In the genomic region with DNA sequence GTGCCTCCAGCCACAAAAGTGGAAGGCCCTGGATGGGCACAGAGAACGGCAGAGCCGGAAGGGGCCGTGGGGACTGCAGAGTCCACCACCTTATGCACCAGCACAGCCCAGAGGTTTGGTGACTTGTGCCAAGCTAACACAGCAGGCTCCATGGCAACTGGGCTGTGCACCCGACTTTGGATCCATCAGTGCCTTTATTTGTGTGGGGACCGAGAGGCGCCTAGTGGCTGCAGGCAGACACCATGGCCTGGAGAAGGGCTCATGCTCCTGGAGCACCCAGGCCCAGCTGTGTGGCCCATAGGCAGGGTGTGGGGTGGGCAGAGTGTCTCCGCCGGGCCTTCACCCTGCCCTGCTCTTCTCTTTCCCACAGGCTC, we compare ENCODE assay signal across 15 cellular contexts. TPM values are rescaled to one million over a fixed set of nuclear protein-coding genes. Genes with fewer than 3 reads are reported as not detected.
DNase-seq lines count a peak whose midpoint lies in the region; ATAC-seq and TF ChIP-seq lines count a peak whose summit lies in the region.
"Had no signal": no experiment of that assay in that cellular context is flagged by ENCODE, and none has a peak within 500 bp of the region (broad histone marks: within the 10 kb centered on the region; RNA-seq: fewer than 3 reads in every experiment).

No MANE protein-coding gene starts in this region.

- intact Hi-C loops in posterior vena cava (cut with DNase I): no loop called here

- POLR2A ChIA-PET in activated CD4-positive, alpha-beta T cell treated with anti-CD3 and anti-CD28 coated beads, Interleukin-2, amount 10 ng/mL, durations not matched to agents 7 days and 5 days (lab: Charles Lee): no interaction called here

- DNase-seq in activated CD4-positive, alpha-beta T cell treated with anti-CD3 and anti-CD28 coated beads, Interleukin-2, amount 10 ng/mL, durations not matched to agents 7 days and 5 days: no peak
- DNase-seq in activated CD4-positive, alpha-beta T cell treated with anti-CD3 and anti-CD28 coated beads for 4 hours: no peak
- DNase-seq in chondrocyte (ENCODE audit: low spot score) (peak; percentile 66), posterior vena cava (ENCODE audit: low spot score) (peak; percentile 38), KG1 (lab: John Stamatoyannopoulos, UW) (no peak)
- DNase-seq: 8988T, AML-193, Caco-2, DND-41, GDM1, GM23248 had no signal

- CTCF ChIA-PET in activated CD4-positive, alpha-beta T cell treated with anti-CD3 and anti-CD28 coated beads, Interleukin-2, amount 10 ng/mL, durations not matched to agents 7 days and 5 days (lab: Charles Lee): interaction anchor here (0.6 kb wide), 1 partner anchor 849 kb away, joined by 4 read pairs; no protein-coding TSS in a partner anchor

- ATAC-seq in GM18505 (IDR thresholded peaks at IDR 0.05; ENCODE audit: unreplicated experiment) (no peak), HG02840 (IDR thresholded peaks at IDR 0.05; ENCODE audit: low FRiP score, unreplicated experiment) (no peak)
- ATAC-seq: HCT116 had no signal

- H3K4me1 Mint-ChIP-seq in activated CD4-positive, alpha-beta T cell treated with anti-CD3 and anti-CD28 coated beads, Interleukin-2, amount 10 ng/mL, durations not matched to agents 7 days and 5 days: no peaks in the 10 kb centered on the region
- peaks cover 12% of the 10 kb centered on the region for H3K4me1 Mint-ChIP-seq in chondrocyte (ENCODE audit: low read depth)

- H3K36me3 Mint-ChIP-seq in activated CD4-positive, alpha-beta T cell treated with anti-CD3 and anti-CD28 coated beads, Interleukin-2, amount 10 ng/mL, durations not matched to agents 7 days and 5 days (ENCODE audit: low read depth): peaks cover 27% of the 10 kb centered on the region
- peaks cover 34% of the 10 kb centered on the region for H3K36me3 Mint-ChIP-seq in chondrocyte (ENCODE audit: low read depth)

- TF ChIP-seq POLR2A in GM18505 (IDR thresholded peaks at IDR 0.05; ENCODE audit: borderline replicate concordance, extremely low read depth, insufficient read depth, insufficient read length): peak; percentile 20

- H3K27ac Mint-ChIP-seq in activated CD4-positive, alpha-beta T cell treated with anti-CD3 and anti-CD28 coated beads, Interleukin-2, amount 10 ng/mL, durations not matched to agents 7 days and 5 days: peak overlapping the region; percentile 46
- H3K27ac Mint-ChIP-seq in chondrocyte (ENCODE audit: unreplicated experiment): no peak overlapping the region

- no peaks in the 10 kb centered on the region for H3K9me3 Mint-ChIP-seq in activated CD4-positive, alpha-beta T cell treated with anti-CD3 and anti-CD28 coated beads, Interleukin-2, amount 10 ng/mL, durations not matched to agents 7 days and 5 days
- no peaks in the 10 kb centered on the region for H3K9me3 Mint-ChIP-seq in chondrocyte (ENCODE audit: low read depth)
- H3K9me3 Mint-ChIP-seq: CD8-positive, alpha-beta memory T cell had no signal

- no peak overlapping the region for H3K4me3 Mint-ChIP-seq in activated CD4-positive, alpha-beta T cell treated with anti-CD3 and anti-CD28 coated beads, Interleukin-2, amount 10 ng/mL, durations not matched to agents 7 days and 5 days
- H3K4me3 Mint-ChIP-seq in chondrocyte (ENCODE audit: unreplicated experiment): no peak overlapping the region
- H3K4me3 Mint-ChIP-seq: CD8-positive, alpha-beta memory T cell had no signal

- TF ChIP-seq CTCF in chondrocyte (IDR thresholded peaks at IDR 0.05): no peak

- H3K27me3 Mint-ChIP-seq in activated CD4-positive, alpha-beta T cell treated with anti-CD3 and anti-CD28 coated beads, Interleukin-2, amount 10 ng/mL, durations not matched to agents 7 days and 5 days: no peaks in the 10 kb centered on the region
- H3K27me3 Mint-ChIP-seq in chondrocyte (ENCODE audit: low read depth): no peaks in the 10 kb centered on the region
- H3K27me3 Mint-ChIP-seq: CD8-positive, alpha-beta memory T cell had no signal

RNA-seq across cellular contexts. Expression of a gene that starts 10.2 kb away (rescaled TPM):
- not detected for total RNA-seq in activated CD4-positive, alpha-beta T cell treated with anti-CD3 and anti-CD28 coated beads, Interleukin-2, amount 10 ng/mL, durations not matched to agents 7 days and 5 days
- total RNA-seq in chondrocyte (not detected in 3 replicates), posterior vena cava (not detected)
- total RNA-seq: Caco-2; CD8-positive, alpha-beta memory T cell; GM23248 had no signal

RNA-seq across cellular contexts. Expression of a gene that starts 15.7 kb away (rescaled TPM):
- total RNA-seq in activated CD4-positive, alpha-beta T cell treated with anti-CD3 and anti-CD28 coated beads, Interleukin-2, amount 10 ng/mL, durations not matched to agents 7 days and 5 days: 10 to 100 TPM; 39.0 to 43.2 TPM
- total RNA-seq in chondrocyte (19.3 to 21.8 TPM (median 20.6 TPM) in 3 replicates), posterior vena cava (10 to 100 TPM; 20.9 to 25.8 TPM)

RNA-seq across cellular contexts. Expression of a gene that starts 41.6 kb away (rescaled TPM):
- 10 to 100 TPM; 42.6 to 59.1 TPM for total RNA-seq in activated CD4-positive, alpha-beta T cell treated with anti-CD3 and anti-CD28 coated beads, Interleukin-2, amount 10 ng/mL, durations not matched to agents 7 days and 5 days
- total RNA-seq in chondrocyte (46.5 to 51.1 TPM (median 47.2 TPM) in 3 replicates), posterior vena cava (10 to 100 TPM; 28.3 to 33.6 TPM)

RNA-seq across cellular contexts. Expression of a gene that starts 41.8 kb away (rescaled TPM):
- total RNA-seq in activated CD4-positive, alpha-beta T cell treated with anti-CD3 and anti-CD28 coated beads, Interleukin-2, amount 10 ng/mL, durations not matched to agents 7 days and 5 days: 1 to 10 TPM; 2.5 to 2.7 TPM
- 2.0 to 2.7 TPM (median 2.5 TPM) in 3 replicates for total RNA-seq in chondrocyte
- 1 to 10 TPM; 2.5 TPM for total RNA-seq in posterior vena cava

Comparison
In these comparisons a context has a peak if more than half of its experiments do, and no peak if none do; other contexts are left out.
1. DNase-seq: peak in chondrocyte (single experiment) and posterior vena cava (single experiment); none in activated CD4-positive, alpha-beta T cell treated with anti-CD3 and anti-CD28 coated beads, Interleukin-2, amount 10 ng/mL, durations not matched to agents 7 days and 5 days (single experiment), activated CD4-positive, alpha-beta T cell treated with anti-CD3 and anti-CD28 coated beads for 4 hours (0 of 2) and KG1 (single experiment).